ENCODE assay signal across 1 cellular context in the genomic region with DNA sequence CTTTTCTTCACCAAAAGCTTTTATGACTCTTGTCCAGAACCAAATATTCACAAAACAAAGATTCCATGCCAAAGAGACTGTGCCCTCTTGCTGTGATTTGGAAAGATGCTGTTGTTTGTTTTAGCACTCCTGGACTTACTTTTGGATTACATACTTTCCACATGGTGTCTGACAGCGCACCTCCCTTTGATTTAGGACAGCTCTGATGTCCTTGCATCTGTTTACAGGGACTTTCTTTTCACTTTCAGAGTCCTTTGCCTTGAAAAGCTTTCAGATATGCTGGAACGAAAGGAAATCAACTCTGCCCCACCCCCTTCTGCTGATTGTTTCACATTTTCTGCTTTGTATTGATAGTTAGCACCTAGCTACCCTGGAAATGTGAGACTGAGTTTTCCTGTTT.
TF ChIP-seq lines count a peak whose summit lies in the region.

No MANE protein-coding gene starts in this region.

TF ChIP-seq in liver, 16 proteins besides CTCF, POLR2A, EP300 and RAD21 (continued from another document):
- TF ChIP-seq, protein P1, sequence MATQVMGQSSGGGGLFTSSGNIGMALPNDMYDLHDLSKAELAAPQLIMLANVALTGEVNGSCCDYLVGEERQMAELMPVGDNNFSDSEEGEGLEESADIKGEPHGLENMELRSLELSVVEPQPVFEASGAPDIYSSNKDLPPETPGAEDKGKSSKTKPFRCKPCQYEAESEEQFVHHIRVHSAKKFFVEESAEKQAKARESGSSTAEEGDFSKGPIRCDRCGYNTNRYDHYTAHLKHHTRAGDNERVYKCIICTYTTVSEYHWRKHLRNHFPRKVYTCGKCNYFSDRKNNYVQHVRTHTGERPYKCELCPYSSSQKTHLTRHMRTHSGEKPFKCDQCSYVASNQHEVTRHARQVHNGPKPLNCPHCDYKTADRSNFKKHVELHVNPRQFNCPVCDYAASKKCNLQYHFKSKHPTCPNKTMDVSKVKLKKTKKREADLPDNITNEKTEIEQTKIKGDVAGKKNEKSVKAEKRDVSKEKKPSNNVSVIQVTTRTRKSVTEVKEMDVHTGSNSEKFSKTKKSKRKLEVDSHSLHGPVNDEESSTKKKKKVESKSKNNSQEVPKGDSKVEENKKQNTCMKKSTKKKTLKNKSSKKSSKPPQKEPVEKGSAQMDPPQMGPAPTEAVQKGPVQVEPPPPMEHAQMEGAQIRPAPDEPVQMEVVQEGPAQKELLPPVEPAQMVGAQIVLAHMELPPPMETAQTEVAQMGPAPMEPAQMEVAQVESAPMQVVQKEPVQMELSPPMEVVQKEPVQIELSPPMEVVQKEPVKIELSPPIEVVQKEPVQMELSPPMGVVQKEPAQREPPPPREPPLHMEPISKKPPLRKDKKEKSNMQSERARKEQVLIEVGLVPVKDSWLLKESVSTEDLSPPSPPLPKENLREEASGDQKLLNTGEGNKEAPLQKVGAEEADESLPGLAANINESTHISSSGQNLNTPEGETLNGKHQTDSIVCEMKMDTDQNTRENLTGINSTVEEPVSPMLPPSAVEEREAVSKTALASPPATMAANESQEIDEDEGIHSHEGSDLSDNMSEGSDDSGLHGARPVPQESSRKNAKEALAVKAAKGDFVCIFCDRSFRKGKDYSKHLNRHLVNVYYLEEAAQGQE (IDR thresholded peaks at IDR 0.05) = peak; percentile 59
- TF ChIP-seq HNF4A (conservative IDR thresholded peaks at IDR 0.05) (peak; percentile 89 to 95), RXRA (IDR thresholded peaks at IDR 0.05) (peak; percentile 59 to 83), GABPA (IDR thresholded peaks at IDR 0.05 in 1 of 2, conservative IDR thresholded peaks at IDR 0.05 in 1 of 2) (peak in 1 of 2 donors; percentile 20), SP1 (IDR thresholded peaks at IDR 0.05) (peak; percentile 76), EGR1 (IDR thresholded peaks at IDR 0.05; ENCODE audit: low read depth in 2 of 2) (peak in 1 of 2 donors; percentile 36), FOXA2 (IDR thresholded peaks at IDR 0.05) (peak; percentile 94), YY1 (IDR thresholded peaks at IDR 0.05) (peak; percentile 66), HNF4G (IDR thresholded peaks at IDR 0.05) (peak; percentile 81), FOXA1 (IDR thresholded peaks at IDR 0.05) (peak; percentile 78), JUND (IDR thresholded peaks at IDR 0.05) (peak in 1 of 2 donors; percentile 43)
- TF ChIP-seq, protein P2, sequence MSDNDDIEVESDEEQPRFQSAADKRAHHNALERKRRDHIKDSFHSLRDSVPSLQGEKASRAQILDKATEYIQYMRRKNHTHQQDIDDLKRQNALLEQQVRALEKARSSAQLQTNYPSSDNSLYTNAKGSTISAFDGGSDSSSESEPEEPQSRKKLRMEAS (IDR thresholded peaks at IDR 0.05) = peak; percentile 82
- TF ChIP-seq, protein P3, sequence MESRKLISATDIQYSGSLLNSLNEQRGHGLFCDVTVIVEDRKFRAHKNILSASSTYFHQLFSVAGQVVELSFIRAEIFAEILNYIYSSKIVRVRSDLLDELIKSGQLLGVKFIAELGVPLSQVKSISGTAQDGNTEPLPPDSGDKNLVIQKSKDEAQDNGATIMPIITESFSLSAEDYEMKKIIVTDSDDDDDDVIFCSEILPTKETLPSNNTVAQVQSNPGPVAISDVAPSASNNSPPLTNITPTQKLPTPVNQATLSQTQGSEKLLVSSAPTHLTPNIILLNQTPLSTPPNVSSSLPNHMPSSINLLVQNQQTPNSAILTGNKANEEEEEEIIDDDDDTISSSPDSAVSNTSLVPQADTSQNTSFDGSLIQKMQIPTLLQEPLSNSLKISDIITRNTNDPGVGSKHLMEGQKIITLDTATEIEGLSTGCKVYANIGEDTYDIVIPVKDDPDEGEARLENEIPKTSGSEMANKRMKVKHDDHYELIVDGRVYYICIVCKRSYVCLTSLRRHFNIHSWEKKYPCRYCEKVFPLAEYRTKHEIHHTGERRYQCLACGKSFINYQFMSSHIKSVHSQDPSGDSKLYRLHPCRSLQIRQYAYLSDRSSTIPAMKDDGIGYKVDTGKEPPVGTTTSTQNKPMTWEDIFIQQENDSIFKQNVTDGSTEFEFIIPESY (IDR thresholded peaks at IDR 0.05) = peak; percentile 65
- TF ChIP-seq, protein P4, sequence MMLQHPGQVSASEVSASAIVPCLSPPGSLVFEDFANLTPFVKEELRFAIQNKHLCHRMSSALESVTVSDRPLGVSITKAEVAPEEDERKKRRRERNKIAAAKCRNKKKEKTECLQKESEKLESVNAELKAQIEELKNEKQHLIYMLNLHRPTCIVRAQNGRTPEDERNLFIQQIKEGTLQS (IDR thresholded peaks at IDR 0.05) = no peak
TF ChIP-seq in liver: peak in this region for 13.
